Comparison of ENCODE assay signal across 9 cellular contexts in the genomic region with DNA sequence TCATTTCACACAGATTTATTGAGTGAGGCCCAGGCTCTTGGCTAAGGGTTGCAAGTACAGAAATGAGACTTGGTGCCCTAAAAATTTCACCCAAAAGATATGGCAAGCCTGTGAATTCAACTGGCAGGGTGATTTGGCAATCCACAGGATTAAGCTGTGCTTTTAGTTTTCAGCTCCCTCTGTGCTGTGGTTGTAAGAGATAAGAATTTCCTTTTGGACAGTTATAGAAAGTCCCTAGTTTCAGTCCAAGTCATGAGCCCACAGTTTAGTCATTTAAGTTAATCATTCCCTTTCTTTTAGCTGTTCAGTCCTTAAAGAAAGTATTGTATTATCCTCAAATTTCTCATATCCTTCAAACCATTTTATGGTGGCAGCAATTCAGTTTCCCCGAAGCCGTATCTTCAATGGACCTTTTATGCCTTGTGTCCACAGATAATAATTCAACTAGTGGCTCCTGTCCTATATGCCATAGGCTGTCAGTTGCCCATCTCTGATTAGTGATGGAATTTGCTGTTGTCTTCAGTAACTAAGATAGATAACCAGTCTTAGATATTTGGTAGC.
A peak's percentile ranks its signal among the peaks of the same experiment; 100 is the strongest.
DNase-seq lines count a peak whose midpoint lies in the region; ATAC-seq, FAIRE-seq and TF ChIP-seq lines count a peak whose summit lies in the region.
"Had no signal": no experiment of that assay in that cellular context is flagged by ENCODE, and none has a peak within 500 bp of the region (broad histone marks: within the 10 kb centered on the region; RNA-seq: fewer than 3 reads in every experiment).

No MANE protein-coding gene starts in this region.

- no peak for TF ChIP-seq CTCF in bronchial epithelial cell (IDR thresholded peaks at IDR 0.05; ENCODE audit: insufficient read depth, low read length, severe bottlenecking)

- H3K4me3 ChIP-seq in bronchial epithelial cell (ENCODE audit: low read depth, low read length) (no peak overlapping the region), subcutaneous abdominal adipose tissue (ENCODE audit: low read depth in 1 of 5, low read length in 5 of 5) (no peak overlapping the region), H7 (ENCODE audit: insufficient read depth, low read depth, low read length) (no peak overlapping the region)

- peak overlapping the region in 2 of 5 donors; percentile 27 to 53 for H3K9ac ChIP-seq in subcutaneous abdominal adipose tissue (ENCODE audit: low read length in 5 of 5)

- H3K4me1 ChIP-seq in subcutaneous abdominal adipose tissue (ENCODE audit: control insufficient read depth in 5 of 5, insufficient read depth in 5 of 5, low read length in 5 of 5) = peaks cover 0 to 30% (median 24%) of the 10 kb centered on the region in 5 donors

- H3K36me3 ChIP-seq in bronchial epithelial cell (ENCODE audit: control insufficient read depth, insufficient read depth, low read length) (no peaks in the 10 kb centered on the region), subcutaneous abdominal adipose tissue (ENCODE audit: control insufficient read depth in 5 of 5, insufficient read depth in 5 of 5, low read length in 5 of 5) (no peaks in the 10 kb centered on the region), H7 (replicated peaks; ENCODE audit: control insufficient read depth, insufficient read depth, low read length) (no peaks in the 10 kb centered on the region)

- H3K27me3 ChIP-seq in bronchial epithelial cell (ENCODE audit: control insufficient read depth, insufficient read depth, low read length) = no peaks in the 10 kb centered on the region
- H3K27me3 ChIP-seq in subcutaneous abdominal adipose tissue (ENCODE audit: control insufficient read depth in 5 of 5, insufficient read depth in 4 of 5, low read length in 5 of 5) = no peaks in the 10 kb centered on the region
- no peaks in the 10 kb centered on the region for H3K27me3 ChIP-seq in H7 (ENCODE audit: control insufficient read depth, insufficient read depth, low read length)

- FAIRE-seq in bronchial epithelial cell (lab: Jason Lieb, UNC) = no peak

- intact Hi-C loops in Right ventricle myocardium inferior (cut with DNase I) (no loop called here), cardiac septum (cut with DNase I) (no loop called here)

- H3K9me3 ChIP-seq in subcutaneous abdominal adipose tissue (ENCODE audit: control insufficient read depth in 5 of 5, low read length in 5 of 5) = no peaks in the 10 kb centered on the region

- ATAC-seq in Right ventricle myocardium inferior = peak; percentile 72
- peak; percentile 87 for ATAC-seq in HG03108 (IDR thresholded peaks at IDR 0.05; ENCODE audit: unreplicated experiment)
- ATAC-seq: esophagus mucosa had no signal

- H3K27ac ChIP-seq in subcutaneous abdominal adipose tissue (ENCODE audit: low read depth, low read length) = peak overlapping the region; percentile 90

- DNase-seq in Right ventricle myocardium inferior (ENCODE audit: missing footprints) (no peak), cardiac septum (ENCODE audit: low spot score) (no peak), bronchial epithelial cell (ENCODE audit: low read depth) (peak; percentile 34), NCI-H510A (lab: John Stamatoyannopoulos, UW) (no peak), H7 (no peak)
- no peak for DNase-seq in activated T-cell treated with anti-CD3 and anti-CD28 coated beads, Interleukin-2, amount 50 U/mL, for 1 hour
